ENCODE assay signal across 9 cellular contexts in the genomic region with DNA sequence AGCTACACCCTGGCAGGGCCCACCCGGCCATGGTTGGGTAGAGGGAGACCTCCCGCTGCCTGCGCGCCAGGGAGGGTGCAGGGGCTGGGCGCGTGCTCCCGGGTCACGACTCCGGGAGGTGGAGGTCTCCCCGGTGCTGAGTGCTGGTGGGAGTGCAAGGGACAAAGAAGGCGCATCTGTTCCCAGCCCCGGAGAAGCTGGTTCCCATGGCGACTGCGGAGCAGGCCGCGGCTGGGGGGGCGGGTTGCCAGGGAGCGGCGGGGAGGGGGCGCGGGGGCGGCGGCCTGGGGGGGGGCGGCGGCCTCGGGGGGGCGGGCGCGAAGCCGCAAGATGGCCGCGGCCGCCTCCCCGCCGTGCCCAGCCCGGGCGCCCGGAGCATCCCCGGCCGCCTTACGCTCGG. TPM values are rescaled to one million over a fixed set of nuclear protein-coding genes. Genes with fewer than 3 reads are reported as not detected.
DNase-seq lines count a peak whose midpoint lies in the region; TF ChIP-seq lines count a peak whose summit lies in the region.
"Had no signal": no experiment of that assay in that cellular context is flagged by ENCODE, and none has a peak within 500 bp of the region (broad histone marks: within the 10 kb centered on the region; RNA-seq: fewer than 3 reads in every experiment).

No MANE protein-coding gene starts in this region.

- peaks cover 3 to 11% of the 10 kb centered on the region in 2 donors for H3K36me3 Mint-ChIP-seq in CD14-positive monocyte

- H3K4me3 Mint-ChIP-seq in CD14-positive monocyte: no peak overlapping the region

- H3K27me3 ChIP-seq in BLaER1: peaks cover 54% of the 10 kb centered on the region
- H3K27me3 ChIP-seq in colonic mucosa: peaks cover 37% of the 10 kb centered on the region
- H3K27me3 ChIP-seq in neuron (ENCODE audit: insufficient read depth, low read length): no peaks in the 10 kb centered on the region

- H3K9me3 Mint-ChIP-seq in CD14-positive monocyte: peaks cover 0 to 12% (median 2%) of the 10 kb centered on the region in 7 donors

- H3K4me2 ChIP-seq in BLaER1: peak overlapping the region; percentile 100

- H3K4me3 ChIP-seq in BLaER1 (peak overlapping the region; percentile 78), LNCaP clone FGC (ENCODE audit: low read depth, low read length) (peak overlapping the region; percentile 61), colonic mucosa (peak overlapping the region; percentile 35), neuron (ENCODE audit: low read length) (peak overlapping the region; percentile 72)

- H3K27ac ChIP-seq in BLaER1 (no peak overlapping the region), colonic mucosa (no peak overlapping the region)

- H3K9me3 ChIP-seq in BLaER1 (no peaks in the 10 kb centered on the region), colonic mucosa (no peaks in the 10 kb centered on the region), neuron (ENCODE audit: low read length) (no peaks in the 10 kb centered on the region)

- no peak overlapping the region; the same call in 1 of the 2 replicates for H3K9ac ChIP-seq in BLaER1
- no peak overlapping the region for H3K9ac ChIP-seq in colonic mucosa (ENCODE audit: low read depth in 2 of 2, low read length in 2 of 2)

- H3K4me1 ChIP-seq in BLaER1 (peaks cover 49% of the 10 kb centered on the region), colonic mucosa (peaks cover 24% of the 10 kb centered on the region), neuron (ENCODE audit: insufficient read depth, low read length) (peaks cover 33% of the 10 kb centered on the region)

- H4K20me1 ChIP-seq in BLaER1: peaks cover 28% of the 10 kb centered on the region

- H3K4me1 Mint-ChIP-seq in CD14-positive monocyte: peaks cover 29% of the 10 kb centered on the region

- no peak overlapping the region for H2AFZ ChIP-seq in neuron (ENCODE audit: low read depth, low read length)

- TF ChIP-seq CTCF in LNCaP clone FGC (IDR thresholded peaks at IDR 0.05; ENCODE audit: control insufficient read depth, extremely low read depth, insufficient read depth) (no peak), colonic mucosa (IDR thresholded peaks at IDR 0.05) (no peak), CD14-positive monocyte (IDR thresholded peaks at IDR 0.05) (no peak)

- no peaks in the 10 kb centered on the region for H3K36me3 ChIP-seq in BLaER1
- H3K36me3 ChIP-seq in colonic mucosa: no peaks in the 10 kb centered on the region
- peaks cover 36% of the 10 kb centered on the region for H3K36me3 ChIP-seq in neuron (ENCODE audit: insufficient read depth, low read length)

- peaks cover 33 to 56% (median 41%) of the 10 kb centered on the region in 3 donors for H3K27me3 Mint-ChIP-seq in CD14-positive monocyte (ENCODE audit: low read depth in 3 of 3)

- H3K27ac Mint-ChIP-seq in CD14-positive monocyte: no peak overlapping the region

- DNase-seq in LNCaP clone FGC (ENCODE audit: low read depth) (no peak), colonic mucosa (no peak), DMS53 treated with DMSO at 0.1 percent for 48 hours (lab: John Stamatoyannopoulos, UW; ENCODE audit: unreplicated experiment) (no peak), CD14-positive monocyte (ENCODE audit: low spot score) (no peak), NCI-H2107 (lab: John Stamatoyannopoulos, UW) (no peak), UCSD-AML1 (lab: John Stamatoyannopoulos, UW; ENCODE audit: unreplicated experiment) (no peak)
- DNase-seq: stimulated activated CD4-positive, alpha-beta T cell treated with anti-CD3 and anti-CD28 coated beads, Interleukin-1b, Interleukin-23, amount 100 ng/mL, for 48 hours had no signal

- intact Hi-C loops in colonic mucosa (cut with DNase I) (no loop called here), CD14-positive monocyte (cut with micrococcal nuclease) (loop anchor here in 1 of 2 donors (5.0 kb wide), 1 partner anchor 34 kb away; no protein-coding TSS in a partner anchor)

RNA-seq across cellular contexts. Expression of gene CBARP, which starts 1.2 kb away (rescaled TPM):
- under 1 TPM; 0.22 to 0.48 TPM for total RNA-seq in colonic mucosa
- not detected for polyA plus RNA-seq in CD14-positive monocyte

RNA-seq across cellular contexts. Expression of gene ATP5F1D, which starts 5.0 kb away (rescaled TPM):
- total RNA-seq in colonic mucosa: 100 to 1,000 TPM; 359 to 627 TPM
- polyA plus RNA-seq in CD14-positive monocyte: 100 to 1,000 TPM; 143 to 160 TPM

RNA-seq across cellular contexts. Expression of gene MIDN, which starts 11.8 kb away (rescaled TPM):
- total RNA-seq in colonic mucosa: 100 to 1,000 TPM; 172 to 177 TPM
- polyA plus RNA-seq in CD14-positive monocyte: 10 to 100 TPM in 1 of 2 donors, 1 to 10 TPM in 1; 5.6 to 11.0 TPM

RNA-seq across cellular contexts. Expression of gene STK11, which starts 31.0 kb away (rescaled TPM):
- 100 to 1,000 TPM in 1 of 2 donors, 10 to 100 TPM in 1; 76.3 to 103 TPM for total RNA-seq in colonic mucosa
- polyA plus RNA-seq in CD14-positive monocyte: 10 to 100 TPM in 1 of 2 donors, 1 to 10 TPM in 1; 6.2 to 15.4 TPM

RNA-seq across cellular contexts. Expression of gene CIRBP, which starts 32.6 kb away (rescaled TPM):
- 100 to 1,000 TPM; 163 to 179 TPM for total RNA-seq in colonic mucosa
- 10 to 100 TPM; 39.6 to 51.1 TPM for polyA plus RNA-seq in CD14-positive monocyte
